ENCODE assay signal across 8 cellular contexts in the genomic region with DNA sequence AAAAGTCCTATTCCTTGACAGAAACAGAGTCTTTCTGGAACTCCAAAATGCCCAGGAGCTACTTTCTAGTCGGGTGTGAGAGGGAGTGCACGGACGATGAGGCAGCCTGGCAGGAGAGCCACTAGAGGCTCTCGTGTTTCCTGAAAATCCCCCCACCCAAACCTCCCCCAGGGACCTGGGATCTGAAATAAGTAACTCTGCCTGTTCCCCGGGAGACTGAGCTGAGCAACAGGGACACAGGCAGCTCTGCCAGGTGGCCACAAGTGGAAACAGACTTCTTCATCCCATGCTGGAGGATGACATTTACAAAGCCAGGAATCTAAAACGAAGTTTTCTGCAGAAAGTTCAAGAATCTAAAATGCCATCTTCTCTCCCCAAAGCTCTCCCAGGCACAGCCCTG.
A peak's percentile ranks its signal among the peaks of the same experiment; 100 is the strongest.
DNase-seq lines count a peak whose midpoint lies in the region; ATAC-seq and TF ChIP-seq lines count a peak whose summit lies in the region.

No MANE protein-coding gene starts in this region.

- H3K9ac ChIP-seq in rectal smooth muscle tissue (ENCODE audit: low read length): no peak overlapping the region

- H3K27me3 ChIP-seq in Peyer's patch (no peaks in the 10 kb centered on the region), rectal smooth muscle tissue (ENCODE audit: control insufficient read depth, insufficient read depth, low read length) (no peaks in the 10 kb centered on the region)

- no peaks in the 10 kb centered on the region for H3K9me3 ChIP-seq in Peyer's patch

- H3K36me3 ChIP-seq in Peyer's patch (no peaks in the 10 kb centered on the region), rectal smooth muscle tissue (ENCODE audit: control insufficient read depth, insufficient read depth, low read length) (no peaks in the 10 kb centered on the region)

- H3K4me3 ChIP-seq in Peyer's patch (no peak overlapping the region), rectal smooth muscle tissue (ENCODE audit: low read length) (no peak overlapping the region)

- peak overlapping the region in 3 of 4 donors; percentile 66 to 84 (median 82) for H3K27ac ChIP-seq in Peyer's patch
- peak overlapping the region; percentile 91 for H3K27ac ChIP-seq in rectal smooth muscle tissue (ENCODE audit: low read depth, low read length)

- ATAC-seq in GM18907 (IDR thresholded peaks at IDR 0.05; ENCODE audit: unreplicated experiment): no peak

- TF ChIP-seq POLR2A in Peyer's patch (IDR thresholded peaks at IDR 0.05): no peak

- peaks cover 4 to 83% (median 46%) of the 10 kb centered on the region in 4 donors for H3K4me1 ChIP-seq in Peyer's patch
- peaks cover 90% of the 10 kb centered on the region for H3K4me1 ChIP-seq in rectal smooth muscle tissue (ENCODE audit: control insufficient read depth, insufficient read depth, low read length)

- DNase-seq in DMS153 (lab: John Stamatoyannopoulos, UW) (peak; percentile 35), DMS153 treated with DMSO at 0.1 percent for 48 hours (lab: John Stamatoyannopoulos, UW; ENCODE audit: unreplicated experiment) (no peak), Peyer's patch (peak in 1 of 3 donors; percentile 15), fibroblast of gingiva (ENCODE audit: low read depth) (peak; percentile 61), activated gamma-delta T cell treated with Interleukin-2 at 50 U/mL for 16 hours (no peak)
- DNase-seq in stimulated activated CD4-positive, alpha-beta T cell treated with anti-CD3 and anti-CD28 coated beads, Interleukin-15, amount 100 ng/mL, for 24 hours: no peak

- TF ChIP-seq CTCF in Peyer's patch (IDR thresholded peaks at IDR 0.05): no peak

Comparison
In these comparisons a context has a peak if more than half of its experiments do, and no peak if none do; other contexts are left out.
1. DNase-seq: peak in DMS153 (single experiment) and fibroblast of gingiva (single experiment); none in DMS153 treated with DMSO at 0.1 percent for 48 hours (single experiment), activated gamma-delta T cell treated with Interleukin-2 at 50 U/mL for 16 hours (single experiment) and stimulated activated CD4-positive, alpha-beta T cell treated with anti-CD3 and anti-CD28 coated beads, Interleukin-15, amount 100 ng/mL, for 24 hours (single experiment).